ENCODE assay signal across 1 cellular context in the genomic region with DNA sequence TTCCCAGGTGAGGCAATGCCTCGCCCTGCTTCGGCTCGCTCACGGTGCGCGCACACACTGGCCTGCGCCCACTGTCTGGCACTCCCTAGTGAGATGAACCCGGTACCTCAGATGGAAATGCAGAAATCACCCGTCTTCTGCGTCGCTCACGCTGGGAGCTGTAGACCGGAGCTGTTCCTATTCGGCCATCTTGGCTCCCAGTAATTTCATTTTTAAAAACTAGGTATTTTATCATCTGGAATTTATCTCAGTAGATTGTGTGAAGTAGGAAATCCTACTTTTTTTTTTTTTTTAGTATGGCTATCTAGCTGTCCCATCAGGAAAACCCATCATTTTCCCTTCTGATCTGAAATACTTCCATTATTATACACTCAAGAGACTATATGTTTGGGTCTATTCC.
A peak's percentile ranks its signal among the peaks of the same experiment; 100 is the strongest.
TF ChIP-seq lines count a peak whose summit lies in the region.

No MANE protein-coding gene starts in this region.

TF ChIP-seq in H1, 55 proteins besides CTCF, POLR2A, EP300 and RAD21:
- 0 out of 2 replicates have a peak, but pooled peaks have one; percentile 29 for TF ChIP-seq TAF1 (IDR thresholded peaks at IDR 0.05; ENCODE audit: low read depth, low read length)
- peak; percentile 66; the same call in 1 of the 2 replicates for TF ChIP-seq YY1 (IDR thresholded peaks at IDR 0.05; ENCODE audit: low read depth, low read length)
